8 cellular contexts compared by ENCODE assay signal in genomic region chr1:999797-1000356, GRCh38. TPM values are rescaled to one million over a fixed set of nuclear protein-coding genes. Genes with fewer than 3 reads are reported as not detected.
DNase-seq lines count a peak whose midpoint lies in the region; ATAC-seq and TF ChIP-seq lines count a peak whose summit lies in the region.

Gene HES4, minus strand, starts transcription at chr1:1000097. Its CDS starts 124 bp downstream, at chr1:999973.

- DNase-seq in NCI-H345 (lab: John Stamatoyannopoulos, UW) (peak; percentile 63), NCI-H345 treated with DMSO at 0.1 percent for 48 hours (lab: John Stamatoyannopoulos, UW; ENCODE audit: unreplicated experiment) (no peak), NCI-H1048 (lab: John Stamatoyannopoulos, UW) (peak; percentile 73), WTC11 (ENCODE audit: low spot score) (peak; percentile 92), kidney epithelial cell (ENCODE audit: low read depth) (peak; percentile 65), smooth muscle cell of the brain vasculature (ENCODE audit: low read depth, low spot score) (peak; percentile 69)

- peaks cover 10% of the 10 kb centered on the region for H3K4me1 Mint-ChIP-seq in WTC11

- H3K27me3 Mint-ChIP-seq in WTC11 (ENCODE audit: low read depth) = peaks cover 76% of the 10 kb centered on the region

- peak within 1 kb of the TSS; percentile 87 for H3K27ac ChIP-seq in cingulate gyrus (ENCODE audit: low read depth, low read length)

- peak within 1 kb of the TSS; percentile 83 for H3K4me3 ChIP-seq in kidney epithelial cell (ENCODE audit: low read depth, low read length)

- H3K27me3 ChIP-seq in kidney epithelial cell (ENCODE audit: control insufficient read depth, insufficient read depth, low read length) = peaks cover 14% of the 10 kb centered on the region

- no peaks in the 10 kb centered on the region for H3K9me3 Mint-ChIP-seq in WTC11

- peak within 1 kb of the TSS; percentile 70 for H3K4me3 Mint-ChIP-seq in WTC11

- H3K36me3 Mint-ChIP-seq in WTC11 = no peaks in the 10 kb centered on the region

- TF ChIP-seq CTCF in WTC11 (IDR thresholded peaks at IDR 0.05) (no peak), kidney epithelial cell (IDR thresholded peaks at IDR 0.05; ENCODE audit: insufficient read depth, low read length, poor library complexity, severe bottlenecking) (no peak)

- no peaks in the 10 kb centered on the region for H3K36me3 ChIP-seq in kidney epithelial cell (ENCODE audit: control insufficient read depth, insufficient read depth, low read length)

- CTCF ChIA-PET in WTC11 (lab: Charles Lee) = interaction anchor here (0.6 to 4.1 kb wide), 9 partner anchors 14 to 130 kb away, joined by 3 to 47 read pairs (median 5); partner anchors contain the start of genes AGRN, ISG15 and PERM1

- POLR2A ChIA-PET in WTC11 (lab: Charles Lee) = interaction anchor here (1.6 to 2.9 kb wide), 2 partner anchors 20 to 41 kb away, joined by 3 to 11 read pairs; partner anchors contain the start of gene AGRN

- peak within 1 kb of the TSS; percentile 92; the same call in 1 of the 2 replicates for H3K27ac Mint-ChIP-seq in WTC11

- peak; percentile 51 for ATAC-seq in WTC11
- no peak for ATAC-seq in HG02840 (IDR thresholded peaks at IDR 0.05; ENCODE audit: low FRiP score, unreplicated experiment)

TF ChIP-seq in WTC11, 78 proteins besides CTCF, POLR2A, EP300 and RAD21 (continues in another document):
- no peak for TF ChIP-seq MXD4 (CRISPR knock-in tag; IDR thresholded peaks at IDR 0.05; ENCODE audit: borderline replicate concordance)
- TF ChIP-seq FOXP4 (CRISPR knock-in tag; IDR thresholded peaks at IDR 0.05) = no peak
- TF ChIP-seq ATF1 (CRISPR knock-in tag; IDR thresholded peaks at IDR 0.05) = no peak
- TF ChIP-seq FOXK1 (CRISPR knock-in tag; IDR thresholded peaks at IDR 0.05) = no peak
- no peak for TF ChIP-seq ZNF396 (CRISPR knock-in tag; IDR thresholded peaks at IDR 0.05; ENCODE audit: borderline replicate concordance)
- peak; percentile 74; the same call in 1 of the 2 replicates for TF ChIP-seq SP1 (CRISPR knock-in tag; conservative IDR thresholded peaks at IDR 0.05)
- TF ChIP-seq ZSCAN18 (CRISPR knock-in tag; IDR thresholded peaks at IDR 0.05) = no peak
- TF ChIP-seq ZNF512 (CRISPR knock-in tag; IDR thresholded peaks at IDR 0.05; ENCODE audit: borderline replicate concordance) = no peak
- TF ChIP-seq SMAD3 (CRISPR knock-in tag; IDR thresholded peaks at IDR 0.05; ENCODE audit: borderline replicate concordance) = no peak
- TF ChIP-seq NFYB (CRISPR knock-in tag; conservative IDR thresholded peaks at IDR 0.05; ENCODE audit: low read depth) = peak; percentile 52
- no peak for TF ChIP-seq NR2C2 (CRISPR knock-in tag; IDR thresholded peaks at IDR 0.05)
- peak; percentile 62 for TF ChIP-seq PRDM15 (CRISPR knock-in tag; IDR thresholded peaks at IDR 0.05)
- no peak for TF ChIP-seq IRF2 (CRISPR knock-in tag; IDR thresholded peaks at IDR 0.05; ENCODE audit: borderline replicate concordance, low read depth)
- TF ChIP-seq ARID4B (CRISPR knock-in tag; IDR thresholded peaks at IDR 0.05; ENCODE audit: borderline replicate concordance) = no peak
- TF ChIP-seq TCF7 (CRISPR knock-in tag; IDR thresholded peaks at IDR 0.05; ENCODE audit: low read depth) = no peak

RNA-seq across cellular contexts. Expression of gene HES4, which starts in this region (rescaled TPM):
- 4.5 to 10.7 TPM (median 8.3 TPM) in 3 replicates for total RNA-seq in WTC11 (2021)
- total RNA-seq in kidney epithelial cell = 160 and 184 TPM in 2 replicates

Comparison
In these comparisons a context has a peak if more than half of its experiments do, and no peak if none do; other contexts are left out.
1. RNA of gene HES4 (total RNA-seq): 160 to 184 TPM in kidney epithelial cell; 4.5 to 10.7 TPM in WTC11; every median in the first group is over 10 times any median in the second.